ENCODE assay signal across 16 cellular contexts in genomic region chr2:184351126-184351525, GRCh38.
DNase-seq lines count a peak whose midpoint lies in the region; ATAC-seq and TF ChIP-seq lines count a peak whose summit lies in the region.
"Had no signal": no experiment of that assay in that cellular context is flagged by ENCODE, and none has a peak within 500 bp of the region (broad histone marks: within the 10 kb centered on the region; RNA-seq: fewer than 3 reads in every experiment).

No MANE protein-coding gene starts in this region.

- CTCF ChIA-PET in activated naive CD4-positive, alpha-beta T cell treated with anti-CD3 and anti-CD28 coated beads, Interleukin-2, amount 10 ng/mL, durations not matched to agents 7 days and 5 days (lab: Charles Lee), result no interaction called here
- CTCF ChIA-PET in activated naive CD4-positive, alpha-beta T cell treated with anti-CD3 and anti-CD28 coated beads for 36 hours (lab: Charles Lee), result no interaction called here

- DNase-seq in activated naive CD4-positive, alpha-beta T cell treated with anti-CD3 and anti-CD28 coated beads, Interleukin-2, amount 10 ng/mL, durations not matched to agents 7 days and 5 days, result no peak
- DNase-seq in activated naive CD4-positive, alpha-beta T cell treated with anti-CD3 and anti-CD28 coated beads for 36 hours, result no peak
- DNase-seq in DMS 273 treated with DMSO at 0.1 percent for 48 hours (lab: John Stamatoyannopoulos, UW) (no peak), mesothelial cell of epicardium (ENCODE audit: low spot score in 2 of 2, unreplicated experiment in 2 of 2) (no peak)
- DNase-seq: BE2C; CD4-positive, alpha-beta memory T cell; DMS153; DMS79 treated with DMSO at 0.1 percent for 48 hours; EL; H7 had no signal

- H4K20me1 ChIP-seq in KMS-11 (ENCODE audit: insufficient read depth), result no peaks in the 10 kb centered on the region

- H3K4me1 ChIP-seq in KMS-11 (ENCODE audit: low read depth, poor library complexity, severe bottlenecking), result peaks cover 15% of the 10 kb centered on the region
- H3K4me1 ChIP-seq: BE2C had no signal

- peak overlapping the region; percentile 72 for H3K27ac Mint-ChIP-seq in activated naive CD4-positive, alpha-beta T cell treated with anti-CD3 and anti-CD28 coated beads, Interleukin-2, amount 10 ng/mL, durations not matched to agents 7 days and 5 days
- H3K27ac Mint-ChIP-seq in activated naive CD4-positive, alpha-beta T cell treated with anti-CD3 and anti-CD28 coated beads for 36 hours, result no peak overlapping the region
- peak overlapping the region; percentile 74 for H3K27ac Mint-ChIP-seq in T-helper 1 cell treated with Interleukin-12 subunit alpha and Interleukin-12 subunit beta and Interleukin-4 antibody, amounts not matched to agents 30 μg/mL and 1 μg/mL, for 36 hours
- H3K27ac Mint-ChIP-seq in mesothelial cell of epicardium, result no peak overlapping the region
- H3K27ac Mint-ChIP-seq: CD4-positive, alpha-beta memory T cell; GM23338 had no signal

- no peaks in the 10 kb centered on the region for H3K36me3 Mint-ChIP-seq in activated naive CD4-positive, alpha-beta T cell treated with anti-CD3 and anti-CD28 coated beads, Interleukin-2, amount 10 ng/mL, durations not matched to agents 7 days and 5 days
- H3K36me3 Mint-ChIP-seq in activated naive CD4-positive, alpha-beta T cell treated with anti-CD3 and anti-CD28 coated beads for 36 hours (ENCODE audit: low read depth), result no peaks in the 10 kb centered on the region
- no peaks in the 10 kb centered on the region for H3K36me3 Mint-ChIP-seq in T-helper 1 cell treated with Interleukin-12 subunit alpha and Interleukin-12 subunit beta and Interleukin-4 antibody, amounts not matched to agents 30 μg/mL and 1 μg/mL, for 36 hours (ENCODE audit: low read depth)
- H3K36me3 Mint-ChIP-seq in mesothelial cell of epicardium, result peaks cover 1% of the 10 kb centered on the region
- H3K36me3 Mint-ChIP-seq: CD4-positive, alpha-beta memory T cell had no signal

- intact Hi-C loops in activated naive CD4-positive, alpha-beta T cell treated with anti-CD3 and anti-CD28 coated beads for 36 hours (cut with micrococcal nuclease), result no loop called here

- H3K4me3 ChIP-seq in KMS-11 (IDR thresholded peaks at IDR 0.05; ENCODE audit: insufficient read depth, low read depth, low read length), result no peak overlapping the region
- H3K4me3 ChIP-seq: GM23338 had no signal

- peak overlapping the region; percentile 43 for H3K4me2 ChIP-seq in KMS-11
- H3K4me2 ChIP-seq: GM23338 had no signal

- H3K4me3 Mint-ChIP-seq in activated naive CD4-positive, alpha-beta T cell treated with anti-CD3 and anti-CD28 coated beads, Interleukin-2, amount 10 ng/mL, durations not matched to agents 7 days and 5 days, result no peak overlapping the region
- H3K4me3 Mint-ChIP-seq in activated naive CD4-positive, alpha-beta T cell treated with anti-CD3 and anti-CD28 coated beads for 36 hours, result no peak overlapping the region
- H3K4me3 Mint-ChIP-seq in T-helper 1 cell treated with Interleukin-12 subunit alpha and Interleukin-12 subunit beta and Interleukin-4 antibody, amounts not matched to agents 30 μg/mL and 1 μg/mL, for 36 hours, result peak overlapping the region; percentile 30
- H3K4me3 Mint-ChIP-seq in mesothelial cell of epicardium, result no peak overlapping the region
- H3K4me3 Mint-ChIP-seq: CD4-positive, alpha-beta memory T cell; GM23338 had no signal

- peak overlapping the region; percentile 45 for H2AFZ ChIP-seq in KMS-11 (ENCODE audit: low read depth)
- H2AFZ ChIP-seq: GM23338 had no signal

- peaks cover 4% of the 10 kb centered on the region for H3K9me3 Mint-ChIP-seq in activated naive CD4-positive, alpha-beta T cell treated with anti-CD3 and anti-CD28 coated beads, Interleukin-2, amount 10 ng/mL, durations not matched to agents 7 days and 5 days
- H3K9me3 Mint-ChIP-seq in activated naive CD4-positive, alpha-beta T cell treated with anti-CD3 and anti-CD28 coated beads for 36 hours, result peaks cover 8% of the 10 kb centered on the region
- peaks cover 23% of the 10 kb centered on the region for H3K9me3 Mint-ChIP-seq in T-helper 1 cell treated with Interleukin-12 subunit alpha and Interleukin-12 subunit beta and Interleukin-4 antibody, amounts not matched to agents 30 μg/mL and 1 μg/mL, for 36 hours
- peaks cover 36% of the 10 kb centered on the region for H3K9me3 Mint-ChIP-seq in mesothelial cell of epicardium
- H3K9me3 Mint-ChIP-seq: GM23338 had no signal

- H3K27me3 ChIP-seq in KMS-11 (ENCODE audit: insufficient read depth, low read depth), result no peaks in the 10 kb centered on the region
- H3K27me3 ChIP-seq: BE2C had no signal

- peaks cover 15% of the 10 kb centered on the region for H3K4me1 Mint-ChIP-seq in activated naive CD4-positive, alpha-beta T cell treated with anti-CD3 and anti-CD28 coated beads, Interleukin-2, amount 10 ng/mL, durations not matched to agents 7 days and 5 days
- no peaks in the 10 kb centered on the region for H3K4me1 Mint-ChIP-seq in activated naive CD4-positive, alpha-beta T cell treated with anti-CD3 and anti-CD28 coated beads for 36 hours (ENCODE audit: low read depth)
- H3K4me1 Mint-ChIP-seq in T-helper 1 cell treated with Interleukin-12 subunit alpha and Interleukin-12 subunit beta and Interleukin-4 antibody, amounts not matched to agents 30 μg/mL and 1 μg/mL, for 36 hours (ENCODE audit: low read depth), result peaks cover 6% of the 10 kb centered on the region
- no peaks in the 10 kb centered on the region for H3K4me1 Mint-ChIP-seq in mesothelial cell of epicardium
- H3K4me1 Mint-ChIP-seq: CD4-positive, alpha-beta memory T cell; GM23338 had no signal

- TF ChIP-seq CTCF in KMS-11 (conservative IDR thresholded peaks at IDR 0.05; ENCODE audit: low read depth, low read length) (no peak), mesothelial cell of epicardium (IDR thresholded peaks at IDR 0.05; ENCODE audit: unreplicated experiment) (no peak)

- H3K79me2 ChIP-seq in KMS-11 (ENCODE audit: insufficient read depth, low read depth), result no peaks in the 10 kb centered on the region

- H3K9ac ChIP-seq in KMS-11, result no peak overlapping the region

- H3K27me3 Mint-ChIP-seq in activated naive CD4-positive, alpha-beta T cell treated with anti-CD3 and anti-CD28 coated beads, Interleukin-2, amount 10 ng/mL, durations not matched to agents 7 days and 5 days, result no peaks in the 10 kb centered on the region
- H3K27me3 Mint-ChIP-seq in activated naive CD4-positive, alpha-beta T cell treated with anti-CD3 and anti-CD28 coated beads for 36 hours (ENCODE audit: low read depth), result no peaks in the 10 kb centered on the region
- no peaks in the 10 kb centered on the region for H3K27me3 Mint-ChIP-seq in T-helper 1 cell treated with Interleukin-12 subunit alpha and Interleukin-12 subunit beta and Interleukin-4 antibody, amounts not matched to agents 30 μg/mL and 1 μg/mL, for 36 hours (ENCODE audit: low read depth)
- no peaks in the 10 kb centered on the region for H3K27me3 Mint-ChIP-seq in mesothelial cell of epicardium (ENCODE audit: low read depth)
- H3K27me3 Mint-ChIP-seq: CD4-positive, alpha-beta memory T cell had no signal

- H3K27ac ChIP-seq in KMS-11, result peak overlapping the region; percentile 25; the same call in 1 of the 2 replicates
- H3K27ac ChIP-seq: C4-2B had no signal

- no peak for ATAC-seq in GM21381 (IDR thresholded peaks at IDR 0.05; ENCODE audit: unreplicated experiment)
- ATAC-seq: GM23338, HepG2 had no signal

- no peaks in the 10 kb centered on the region for H3K36me3 ChIP-seq in KMS-11 (ENCODE audit: insufficient read depth)
- H3K36me3 ChIP-seq: BE2C had no signal

Comparison
In these comparisons a context has a peak if more than half of its experiments do, and no peak if none do; other contexts are left out.
1. H3K27ac Mint-ChIP-seq: peak in activated naive CD4-positive, alpha-beta T cell treated with anti-CD3 and anti-CD28 coated beads, Interleukin-2, amount 10 ng/mL, durations not matched to agents 7 days and 5 days (single experiment) and T-helper 1 cell treated with Interleukin-12 subunit alpha and Interleukin-12 subunit beta and Interleukin-4 antibody, amounts not matched to agents 30 μg/mL and 1 μg/mL, for 36 hours (single experiment); none in activated naive CD4-positive, alpha-beta T cell treated with anti-CD3 and anti-CD28 coated beads for 36 hours (single experiment) and mesothelial cell of epicardium (single experiment).